ENCODE assay signal across 19 cellular contexts in genomic region chr7:125563964-125564529, GRCh38.
DNase-seq lines count a peak whose midpoint lies in the region; ATAC-seq and TF ChIP-seq lines count a peak whose summit lies in the region.
"Had no signal": no experiment of that assay in that cellular context is flagged by ENCODE, and none has a peak within 500 bp of the region (broad histone marks: within the 10 kb centered on the region; RNA-seq: fewer than 3 reads in every experiment).

No MANE protein-coding gene starts in this region.

- no peak overlapping the region for H2BK120ac ChIP-seq in trophoblast cell (ENCODE audit: insufficient read depth, low read length, poor library complexity)

- no peak overlapping the region for H3K4me3 Mint-ChIP-seq in WTC11
- no peak overlapping the region for H3K4me3 Mint-ChIP-seq in CD4-positive, alpha-beta memory T cell
- H3K4me3 Mint-ChIP-seq: activated CD8-positive, alpha-beta T cell treated with anti-CD3 and anti-CD28 coated beads for 36 hours; activated naive CD4-positive, alpha-beta T cell treated with anti-CD3 and anti-CD28 coated beads, Interleukin-2, amount 50 U/mL, for 24 hours; activated T-cell treated with anti-CD3 and anti-CD28 coated beads, Interleukin-2, amount 50 U/mL, for 4 hours; HFFc6 had no signal

- TF ChIP-seq CTCF in WTC11 (IDR thresholded peaks at IDR 0.05): no peak

- no peak overlapping the region for H3K4me3 ChIP-seq in trophoblast cell (ENCODE audit: low read depth, low read length)
- H3K4me3 ChIP-seq in CD4-positive, alpha-beta memory T cell (ENCODE audit: low read length in 2 of 2): no peak overlapping the region
- H3K4me3 ChIP-seq: colonic mucosa, ovary had no signal

- no CpG with 5 or more reads among the region's 12 CpGs for WGBS in trophoblast cell (ENCODE audit: extremely low coverage, insufficient coverage, insufficient read length)

- H2BK5ac ChIP-seq in trophoblast cell (ENCODE audit: low read depth, low read length, poor library complexity): no peak overlapping the region

- no peaks in the 10 kb centered on the region for H3K36me3 Mint-ChIP-seq in WTC11
- no peaks in the 10 kb centered on the region for H3K36me3 Mint-ChIP-seq in CD4-positive, alpha-beta memory T cell
- H3K36me3 Mint-ChIP-seq: activated naive CD4-positive, alpha-beta T cell treated with anti-CD3 and anti-CD28 coated beads, Interleukin-2, amount 50 U/mL, for 24 hours had no signal

- no peak overlapping the region for H4K8ac ChIP-seq in trophoblast cell (ENCODE audit: low read depth, low read length)

- no peak overlapping the region for H3K4ac ChIP-seq in trophoblast cell (ENCODE audit: low read depth, low read length)

- no peaks in the 10 kb centered on the region for H3K79me1 ChIP-seq in trophoblast cell (ENCODE audit: low read length)

- CTCF ChIA-PET in WTC11 (lab: Charles Lee): no interaction called here
- CTCF ChIA-PET in CD4-positive, alpha-beta memory T cell (lab: Charles Lee; ENCODE audit: partially characterized antibody): no interaction called here

- no peak overlapping the region for H3K27ac ChIP-seq in trophoblast cell (ENCODE audit: low read depth, low read length)
- no peak overlapping the region for H3K27ac ChIP-seq in CD4-positive, alpha-beta memory T cell (ENCODE audit: low read depth, low read length)
- H3K27ac ChIP-seq: colonic mucosa, ovary, VCaP had no signal

- H2BK12ac ChIP-seq in trophoblast cell (ENCODE audit: low read length): no peak overlapping the region

- H3K79me2 ChIP-seq in trophoblast cell (ENCODE audit: control insufficient read depth, insufficient read depth, low read length, poor library complexity): no peaks in the 10 kb centered on the region

- peak; percentile 60 to 76 for DNase-seq in NCI-H2081 (lab: John Stamatoyannopoulos, UW)
- no peak for DNase-seq in NCI-H2081 treated with DMSO at 0.1 percent for 48 hours (lab: John Stamatoyannopoulos, UW)
- DNase-seq in NCI-H69 (lab: John Stamatoyannopoulos, UW): peak; percentile 93
- peak; percentile 26 for DNase-seq in WTC11 (ENCODE audit: low spot score)
- no peak for DNase-seq in trophoblast cell
- DNase-seq in CD4-positive, alpha-beta memory T cell: no peak
- DNase-seq in effector CD8-positive, alpha-beta T cell (lab: John Stamatoyannopoulos, UW): no peak
- DNase-seq: activated CD8-positive, alpha-beta T cell treated with anti-CD3 and anti-CD28 coated beads for 36 hours; activated T-cell treated with anti-CD3 and anti-CD28 coated beads, Interleukin-2, amount 50 U/mL, for 4 hours; C1 segment of cervical spinal cord; colonic mucosa; DND-41; foreskin melanocyte; HFFc6; ovary; stimulated activated CD4-positive, alpha-beta T cell treated with anti-CD3 and anti-CD28 coated beads, Interleukin-2, amount 100 ng/mL, for 24 hours had no signal

- H3K4me1 Mint-ChIP-seq in WTC11: peaks cover 5% of the 10 kb centered on the region; the same call in 1 of the 2 replicates
- peaks cover 0 to 6% (median 0%) of the 10 kb centered on the region in 4 donors for H3K4me1 Mint-ChIP-seq in CD4-positive, alpha-beta memory T cell
- H3K4me1 Mint-ChIP-seq: activated naive CD4-positive, alpha-beta T cell treated with anti-CD3 and anti-CD28 coated beads, Interleukin-2, amount 50 U/mL, for 24 hours had no signal

- H3K4me1 ChIP-seq in trophoblast cell (ENCODE audit: control insufficient read depth in 1 of 2, insufficient read depth in 2 of 2, low read length in 2 of 2): no peaks in the 10 kb centered on the region
- no peaks in the 10 kb centered on the region for H3K4me1 ChIP-seq in CD4-positive, alpha-beta memory T cell (ENCODE audit: insufficient read depth, low read length)
- H3K4me1 ChIP-seq: colonic mucosa had no signal

- no peak overlapping the region for H3K18ac ChIP-seq in trophoblast cell (ENCODE audit: low read length)

- intact Hi-C loops in CD4-positive, alpha-beta memory T cell (cut with micrococcal nuclease): no loop called here

- no peak overlapping the region for H2AK5ac ChIP-seq in trophoblast cell (ENCODE audit: low read length)

- H3K4me2 ChIP-seq in trophoblast cell (ENCODE audit: low read length): no peak overlapping the region

- POLR2A ChIA-PET in WTC11 (lab: Charles Lee): no interaction called here
- POLR2A ChIA-PET in CD4-positive, alpha-beta memory T cell (lab: Charles Lee; ENCODE audit: partially characterized antibody): no interaction called here

- H3K36me3 ChIP-seq in trophoblast cell (ENCODE audit: control insufficient read depth in 1 of 2, insufficient read depth in 2 of 2, low read length in 2 of 2): no peaks in the 10 kb centered on the region
- H3K36me3 ChIP-seq in CD4-positive, alpha-beta memory T cell (ENCODE audit: insufficient read depth, low read length): no peaks in the 10 kb centered on the region
- H3K36me3 ChIP-seq: colonic mucosa, ovary had no signal

- H3K9me3 ChIP-seq in trophoblast cell (ENCODE audit: insufficient read depth, low read depth, low read length): no peaks in the 10 kb centered on the region
- peaks cover 0 to 6% of the 10 kb centered on the region in 2 donors for H3K9me3 ChIP-seq in CD4-positive, alpha-beta memory T cell (ENCODE audit: control insufficient read depth in 1 of 2, low read length in 2 of 2)
- H3K9me3 ChIP-seq: colonic mucosa, ovary had no signal

- H4K91ac ChIP-seq in trophoblast cell (ENCODE audit: low read depth, low read length): no peak overlapping the region

- no peak overlapping the region for H3K14ac ChIP-seq in trophoblast cell (ENCODE audit: low read length)

- H3K27me3 ChIP-seq in trophoblast cell (ENCODE audit: insufficient read depth, low read length): no peaks in the 10 kb centered on the region
- H3K27me3 ChIP-seq in CD4-positive, alpha-beta memory T cell (ENCODE audit: insufficient read depth, low read length): no peaks in the 10 kb centered on the region
- H3K27me3 ChIP-seq: colonic mucosa, ovary had no signal

- peak; percentile 92 for ATAC-seq in WTC11
- no peak for ATAC-seq in GM18870 (IDR thresholded peaks at IDR 0.05; ENCODE audit: unreplicated experiment)
- ATAC-seq: activated CD8-positive, alpha-beta T cell treated with anti-CD3 and anti-CD28 coated beads for 36 hours; activated T-cell treated with anti-CD3 and anti-CD28 coated beads, Interleukin-2, amount 50 U/mL, for 4 hours had no signal

- no peak overlapping the region for H3K23ac ChIP-seq in trophoblast cell (ENCODE audit: low read length)

- no peaks in the 10 kb centered on the region for H3K27me3 Mint-ChIP-seq in WTC11 (ENCODE audit: low read depth)
- H3K27me3 Mint-ChIP-seq in CD4-positive, alpha-beta memory T cell: no peaks in the 10 kb centered on the region
- H3K27me3 Mint-ChIP-seq: activated CD8-positive, alpha-beta T cell treated with anti-CD3 and anti-CD28 coated beads for 36 hours; activated naive CD4-positive, alpha-beta T cell treated with anti-CD3 and anti-CD28 coated beads, Interleukin-2, amount 50 U/mL, for 24 hours had no signal

- no peaks in the 10 kb centered on the region for H3K9me3 Mint-ChIP-seq in WTC11
- peaks cover 0 to 14% (median 5%) of the 10 kb centered on the region in 8 donors for H3K9me3 Mint-ChIP-seq in CD4-positive, alpha-beta memory T cell
- H3K9me3 Mint-ChIP-seq: activated naive CD4-positive, alpha-beta T cell treated with anti-CD3 and anti-CD28 coated beads, Interleukin-2, amount 50 U/mL, for 24 hours had no signal

- peak overlapping the region; percentile 46 for H4K12ac ChIP-seq in trophoblast cell (ENCODE audit: low read depth, low read length)

- H3K9ac ChIP-seq in trophoblast cell (ENCODE audit: low read length): no peak overlapping the region

- H3K27ac Mint-ChIP-seq in WTC11: no peak overlapping the region
- no peak overlapping the region for H3K27ac Mint-ChIP-seq in CD4-positive, alpha-beta memory T cell
- H3K27ac Mint-ChIP-seq: activated CD8-positive, alpha-beta T cell treated with anti-CD3 and anti-CD28 coated beads for 36 hours; activated naive CD4-positive, alpha-beta T cell treated with anti-CD3 and anti-CD28 coated beads, Interleukin-2, amount 50 U/mL, for 24 hours; HFFc6 had no signal

- no peak overlapping the region for H2AFZ ChIP-seq in trophoblast cell (ENCODE audit: insufficient read depth, low read length, poor library complexity)

TF ChIP-seq in WTC11, 78 proteins besides CTCF, POLR2A, EP300 and RAD21:
- TF ChIP-seq SOX15 (CRISPR knock-in tag; IDR thresholded peaks at IDR 0.05): no peak
- no peak for TF ChIP-seq SMAD4 (CRISPR knock-in tag; IDR thresholded peaks at IDR 0.05)
- TF ChIP-seq GRHL2 (CRISPR knock-in tag; IDR thresholded peaks at IDR 0.05; ENCODE audit: insufficient replicate concordance, severe bottlenecking): no peak
- TF ChIP-seq TP53 (CRISPR knock-in tag; IDR thresholded peaks at IDR 0.05): no peak
- TF ChIP-seq, protein P1, sequence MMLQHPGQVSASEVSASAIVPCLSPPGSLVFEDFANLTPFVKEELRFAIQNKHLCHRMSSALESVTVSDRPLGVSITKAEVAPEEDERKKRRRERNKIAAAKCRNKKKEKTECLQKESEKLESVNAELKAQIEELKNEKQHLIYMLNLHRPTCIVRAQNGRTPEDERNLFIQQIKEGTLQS (CRISPR knock-in tag; conservative IDR thresholded peaks at IDR 0.05): no peak
- TF ChIP-seq MYBL2 (CRISPR knock-in tag; IDR thresholded peaks at IDR 0.05): no peak
- TF ChIP-seq ELF4 (CRISPR knock-in tag; IDR thresholded peaks at IDR 0.05; ENCODE audit: low read depth): no peak
- no peak for TF ChIP-seq OVOL2 (CRISPR knock-in tag; IDR thresholded peaks at IDR 0.05; ENCODE audit: borderline replicate concordance)
- TF ChIP-seq, protein P2, sequence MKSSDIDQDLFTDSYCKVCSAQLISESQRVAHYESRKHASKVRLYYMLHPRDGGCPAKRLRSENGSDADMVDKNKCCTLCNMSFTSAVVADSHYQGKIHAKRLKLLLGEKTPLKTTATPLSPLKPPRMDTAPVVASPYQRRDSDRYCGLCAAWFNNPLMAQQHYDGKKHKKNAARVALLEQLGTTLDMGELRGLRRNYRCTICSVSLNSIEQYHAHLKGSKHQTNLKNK (CRISPR knock-in tag; IDR thresholded peaks at IDR 0.05): no peak
- TF ChIP-seq MLX (CRISPR knock-in tag; IDR thresholded peaks at IDR 0.05): no peak
- TF ChIP-seq FOXP1 (CRISPR knock-in tag; IDR thresholded peaks at IDR 0.05; ENCODE audit: borderline replicate concordance): no peak

Comparison
In these comparisons a context has a peak if more than half of its experiments do, and no peak if none do; other contexts are left out.
1. DNase-seq: peak in NCI-H2081 (2 of 2), NCI-H69 (single experiment) and WTC11 (single experiment); none in NCI-H2081 treated with DMSO at 0.1 percent for 48 hours (single experiment), trophoblast cell (0 of 2), CD4-positive, alpha-beta memory T cell (0 of 5) and effector CD8-positive, alpha-beta T cell (single experiment).